ENCODE assay signal across 10 cellular contexts in the genomic region with DNA sequence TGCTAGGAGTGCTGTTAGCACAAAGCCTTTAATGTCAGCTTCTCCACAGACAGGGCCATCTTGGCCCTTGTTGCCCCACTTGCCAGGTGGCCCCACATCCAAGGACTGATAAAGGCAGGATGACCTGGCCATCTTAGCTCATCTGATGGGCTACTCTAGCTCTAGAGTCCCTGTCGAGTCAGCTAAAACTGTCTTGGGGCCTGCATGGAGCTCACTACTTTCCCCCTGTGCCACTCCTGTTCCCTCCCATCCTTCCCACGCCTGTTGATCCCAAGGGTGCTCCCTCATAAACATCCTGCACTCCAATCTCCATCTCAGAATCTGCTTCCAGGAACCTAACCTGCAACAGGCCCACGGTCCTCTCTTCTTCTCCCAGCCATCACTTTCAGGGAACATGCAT. TPM values are rescaled to one million over a fixed set of nuclear protein-coding genes. Genes with fewer than 3 reads are reported as not detected.
A peak's percentile ranks its signal among the peaks of the same experiment; 100 is the strongest.
DNase-seq lines count a peak whose midpoint lies in the region; ATAC-seq, FAIRE-seq and TF ChIP-seq lines count a peak whose summit lies in the region.
"Had no signal": no experiment of that assay in that cellular context is flagged by ENCODE, and none has a peak within 500 bp of the region (broad histone marks: within the 10 kb centered on the region; RNA-seq: fewer than 3 reads in every experiment).

No MANE protein-coding gene starts in this region.

- H3K4me3 ChIP-seq in ACC112 (ENCODE audit: low read depth, low read length), result peak overlapping the region; percentile 88

- H3K27me3 Mint-ChIP-seq in H9 (ENCODE audit: low read depth) (peaks cover 44% of the 10 kb centered on the region), brain (peaks cover 15% of the 10 kb centered on the region)
- H3K27me3 Mint-ChIP-seq in natural killer cell treated with Interleukin-12 subunit alpha and Interleukin-12 subunit beta and Interleukin-15 and Interleukin-18, amount 100 ng/mL, for 72 hours, result no peaks in the 10 kb centered on the region

- H3K36me3 ChIP-seq in ACC112 (ENCODE audit: insufficient read depth, low read length), result no peaks in the 10 kb centered on the region

- no peaks in the 10 kb centered on the region for H3K79me1 ChIP-seq in H9 (ENCODE audit: insufficient read depth, low read depth, low read length, poor library complexity, severe bottlenecking)

- H3K9me3 ChIP-seq in H9 (ENCODE audit: control insufficient read depth, low read depth, low read length), result no peaks in the 10 kb centered on the region

- H3K56ac ChIP-seq in H9 (ENCODE audit: insufficient read length, low read depth, low read length), result no peak overlapping the region

- H2BK20ac ChIP-seq in H9 (ENCODE audit: low read depth, low read length, poor library complexity, severe bottlenecking), result no peak overlapping the region

- H3K4me2 ChIP-seq in H9 (ENCODE audit: insufficient read depth, insufficient read length, low read length), result peak overlapping the region; percentile 59

- TF ChIP-seq CTCF in H9 (conservative IDR thresholded peaks at IDR 0.05) (no peak), brain (conservative IDR thresholded peaks at IDR 0.05) (no peak)

- H3K4me3 Mint-ChIP-seq in H9, result peak overlapping the region; percentile 64 to 76; a peak in 4 of 5 replicates
- H3K4me3 Mint-ChIP-seq in brain, result peak overlapping the region in 4 of 5 experiments; percentile 62 to 76 (median 70)
- peak overlapping the region; percentile 86 for H3K4me3 Mint-ChIP-seq in natural killer cell treated with Interleukin-12 subunit alpha and Interleukin-12 subunit beta and Interleukin-15 and Interleukin-18, amount 100 ng/mL, for 72 hours

- H4K91ac ChIP-seq in H9 (ENCODE audit: insufficient read length, low read depth, low read length), result no peak overlapping the region

- DNase-seq in H9, result no peak
- no peak for DNase-seq in natural killer cell treated with Interleukin-12 subunit alpha and Interleukin-12 subunit beta and Interleukin-15 and Interleukin-18, amount 100 ng/mL, for 72 hours (ENCODE audit: low spot score)
- no peak for DNase-seq in NCI-H748 treated with DMSO at 0.1 percent for 48 hours (lab: John Stamatoyannopoulos, UW)
- no peak for DNase-seq in frontal cortex (ENCODE audit: low spot score in 2 of 2)
- no peak for DNase-seq in NCI-H524 treated with DMSO at 0.1 percent for 48 hours (lab: John Stamatoyannopoulos, UW)

- H4K20me1 ChIP-seq in H9 (ENCODE audit: control insufficient read depth, insufficient read depth, insufficient read length), result peaks cover 3% of the 10 kb centered on the region

- no peak for ATAC-seq in natural killer cell treated with Interleukin-12 subunit alpha and Interleukin-12 subunit beta and Interleukin-15 and Interleukin-18, amount 100 ng/mL, for 72 hours
- no peak for ATAC-seq in HG03039 (IDR thresholded peaks at IDR 0.05; ENCODE audit: unreplicated experiment)

- no peak overlapping the region for H4K5ac ChIP-seq in H9 (ENCODE audit: insufficient read length, low read depth, low read length)

- no peak overlapping the region for H3K18ac ChIP-seq in H9 (ENCODE audit: insufficient read length, low read depth, low read length)

- peaks cover 13 to 16% of the 10 kb centered on the region in 2 experiments for H3K4me1 Mint-ChIP-seq in H9
- H3K4me1 Mint-ChIP-seq in brain, result peaks cover 26% of the 10 kb centered on the region
- peaks cover 31 to 32% of the 10 kb centered on the region in 2 donors for H3K4me1 Mint-ChIP-seq in natural killer cell treated with Interleukin-12 subunit alpha and Interleukin-12 subunit beta and Interleukin-15 and Interleukin-18, amount 100 ng/mL, for 72 hours (ENCODE audit: low read depth in 2 of 2)

- no peak overlapping the region for H2BK12ac ChIP-seq in H9 (ENCODE audit: insufficient read length, low read depth, low read length)

- H3K27ac Mint-ChIP-seq in H9 (no peak overlapping the region; a peak in 1 of 7 replicates), brain (peak overlapping the region in 2 of 5 experiments; percentile 5 to 25)
- H3K27ac Mint-ChIP-seq in natural killer cell treated with Interleukin-12 subunit alpha and Interleukin-12 subunit beta and Interleukin-15 and Interleukin-18, amount 100 ng/mL, for 72 hours, result peak overlapping the region; percentile 60 to 78

- no peak overlapping the region for H2AK5ac ChIP-seq in H9 (ENCODE audit: insufficient read length, low read length)

- no peak overlapping the region for H3K14ac ChIP-seq in H9 (ENCODE audit: insufficient read depth, low read length)

- no peak overlapping the region for H3K23ac ChIP-seq in H9 (ENCODE audit: insufficient read length, low read depth, low read length)

- no peak overlapping the region for H3T11ph ChIP-seq in H9 (ENCODE audit: low read length)

- H2BK120ac ChIP-seq in H9 (ENCODE audit: low read depth, low read length, poor library complexity, severe bottlenecking), result no peak overlapping the region

- no peak for FAIRE-seq in frontal cortex (lab: Jason Lieb, UNC)
- FAIRE-seq: RCC 7860 had no signal

- H3K79me2 ChIP-seq in ACC112 (ENCODE audit: control insufficient read depth, insufficient read depth, low read length, unreplicated experiment) (peaks cover 20% of the 10 kb centered on the region), H9 (ENCODE audit: insufficient read depth, low read length) (no peaks in the 10 kb centered on the region)

- no peak overlapping the region for H3K4ac ChIP-seq in H9 (ENCODE audit: low read depth, low read length)

- peaks cover 7% of the 10 kb centered on the region for H3K23me2 ChIP-seq in H9 (ENCODE audit: insufficient read length, low read depth, low read length, poor library complexity, severe bottlenecking)

- H3K27me3 ChIP-seq in ACC112 (ENCODE audit: insufficient read depth, low read length), result no peaks in the 10 kb centered on the region
- peaks cover 13% of the 10 kb centered on the region; the same call in 1 of the 2 replicates for H3K27me3 ChIP-seq in H9 (ENCODE audit: insufficient read depth, low read length)

- no peak overlapping the region for H4K8ac ChIP-seq in H9 (replicated peaks; ENCODE audit: insufficient read length, low read depth, low read length)

- H3K27ac ChIP-seq in ACC112 (ENCODE audit: low read depth, low read length) (no peak overlapping the region), H9 (ENCODE audit: insufficient read length, low read depth, low read length) (no peak overlapping the region)

- H3K4me1 ChIP-seq in ACC112 (ENCODE audit: control insufficient read depth, insufficient read depth, low read length, unreplicated experiment), result peaks cover 18% of the 10 kb centered on the region
- peaks cover 4% of the 10 kb centered on the region; the same call in 1 of the 2 replicates for H3K4me1 ChIP-seq in H9 (ENCODE audit: insufficient read depth, low read length)

- no peak overlapping the region for H3K9ac ChIP-seq in H9 (ENCODE audit: extremely low read depth, insufficient read length, low read length)

- H2AFZ ChIP-seq in ACC112 (ENCODE audit: low read length, unreplicated experiment), result peak overlapping the region; percentile 94
- no peak overlapping the region for H2AFZ ChIP-seq in H9 (ENCODE audit: low read length)

- no CpG with 5 or more reads among the region's 3 CpGs for WGBS in H9 (ENCODE audit: extremely low coverage, insufficient read length, low lambda C conversion rate)

- H3K36me3 Mint-ChIP-seq in H9 (ENCODE audit: insufficient read depth in 1 of 3, low read depth in 3 of 3) (no peaks in the 10 kb centered on the region), brain (no peaks in the 10 kb centered on the region)
- no peaks in the 10 kb centered on the region for H3K36me3 Mint-ChIP-seq in natural killer cell treated with Interleukin-12 subunit alpha and Interleukin-12 subunit beta and Interleukin-15 and Interleukin-18, amount 100 ng/mL, for 72 hours

- H3K9me3 Mint-ChIP-seq in H9, result no peaks in the 10 kb centered on the region
- H3K9me3 Mint-ChIP-seq in brain, result peaks cover 0 to 5% (median 0%) of the 10 kb centered on the region in 5 experiments
- no peaks in the 10 kb centered on the region for H3K9me3 Mint-ChIP-seq in natural killer cell treated with Interleukin-12 subunit alpha and Interleukin-12 subunit beta and Interleukin-15 and Interleukin-18, amount 100 ng/mL, for 72 hours

- no peak overlapping the region for H2BK15ac ChIP-seq in H9 (ENCODE audit: low read depth, low read length)

- H2BK5ac ChIP-seq in H9 (ENCODE audit: insufficient read length, low read length), result no peak overlapping the region

RNA-seq across cellular contexts. Expression of a gene that starts 0.7 kb away (rescaled TPM):
- total RNA-seq in H9 (2021) (12.1 and 12.5 TPM in 2 replicates), frontal cortex (29.3 TPM)
- polyA plus RNA-seq in brain (ENCODE audit: insufficient read depth, low read depth, low replicate concordance), result 24.6 TPM
- 10 to 100 TPM; 17.3 to 23.2 TPM for total RNA-seq in natural killer cell treated with Interleukin-12 subunit alpha and Interleukin-12 subunit beta and Interleukin-15 and Interleukin-18, amount 100 ng/mL, for 72 hours

RNA-seq across cellular contexts. Expression of a gene that starts 31.4 kb away (rescaled TPM):
- 0.44 and 0.90 TPM in 2 replicates for total RNA-seq in H9 (2021)
- 1.6 TPM for polyA plus RNA-seq in brain (ENCODE audit: insufficient read depth, low read depth, low replicate concordance)
- total RNA-seq in natural killer cell treated with Interleukin-12 subunit alpha and Interleukin-12 subunit beta and Interleukin-15 and Interleukin-18, amount 100 ng/mL, for 72 hours, result 1 to 10 TPM; 2.8 to 5.3 TPM
- not detected for total RNA-seq in frontal cortex
- total RNA-seq: glomerular endothelial cell had no signal

RNA-seq across cellular contexts. Expression of a gene that starts 48.6 kb away (rescaled TPM):
- total RNA-seq in H9 (2021) (52.6 and 59.3 TPM in 2 replicates), frontal cortex (130 TPM)
- polyA plus RNA-seq in brain (ENCODE audit: insufficient read depth, low read depth, low replicate concordance), result 15.5 TPM
- 10 to 100 TPM; 50.7 to 85.8 TPM for total RNA-seq in natural killer cell treated with Interleukin-12 subunit alpha and Interleukin-12 subunit beta and Interleukin-15 and Interleukin-18, amount 100 ng/mL, for 72 hours

Comparison
In these comparisons a context has a peak if more than half of its experiments do, and no peak if none do; other contexts are left out.
1. H3K27ac Mint-ChIP-seq: peak in natural killer cell treated with Interleukin-12 subunit alpha and Interleukin-12 subunit beta and Interleukin-15 and Interleukin-18, amount 100 ng/mL, for 72 hours (2 of 2); none in H9 (0 of 3).
2. Peak in every context shown above with its lines, with median percentiles within 50 percentile points of each other: H3K4me3 Mint-ChIP-seq.